ENCODE assay signal across 19 cellular contexts in the genomic region with DNA sequence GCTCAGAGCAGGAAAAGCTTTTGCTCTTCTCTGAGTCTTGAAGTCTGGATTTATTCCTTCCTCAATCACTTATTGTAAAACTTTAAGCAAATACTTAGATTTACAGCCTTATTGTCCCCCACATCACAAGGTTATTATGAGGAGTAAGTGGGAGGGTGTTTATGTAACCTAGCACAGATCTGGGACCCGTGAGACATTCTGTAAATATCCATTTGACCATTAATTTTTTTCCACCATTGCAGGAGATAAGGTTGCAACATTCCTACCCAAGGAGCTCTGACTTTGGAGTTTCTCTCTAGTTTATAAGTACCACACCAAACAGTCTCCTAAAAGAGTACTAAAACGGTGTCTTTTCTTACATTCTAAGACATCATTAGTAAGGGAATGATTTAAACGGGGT. TPM values are rescaled to one million over a fixed set of nuclear protein-coding genes. Genes with fewer than 3 reads are reported as not detected.
DNase-seq lines count a peak whose midpoint lies in the region; ATAC-seq and TF ChIP-seq lines count a peak whose summit lies in the region.
"Had no signal": no experiment of that assay in that cellular context is flagged by ENCODE, and none has a peak within 500 bp of the region (broad histone marks: within the 10 kb centered on the region; RNA-seq: fewer than 3 reads in every experiment).

No MANE protein-coding gene starts in this region.

- no peaks in the 10 kb centered on the region for H3K9me3 Mint-ChIP-seq in osteocyte (ENCODE audit: unreplicated experiment)
- H3K9me3 Mint-ChIP-seq: activated naive CD4-positive, alpha-beta T cell treated with anti-CD3 and anti-CD28 coated beads for 36 hours; stimulated activated naive CD8-positive, alpha-beta T cell treated with anti-CD3 and anti-CD28 coated beads, Interleukin-15, amount 100 ng/mL, for 72 hours had no signal

- CTCF ChIA-PET in PC-3 (lab: Charles Lee): no interaction called here

- H2AFZ ChIP-seq in PC-3 (ENCODE audit: low read length): no peak overlapping the region
- H2AFZ ChIP-seq: parathyroid adenoma had no signal

- H3K36me3 ChIP-seq in PC-3 (ENCODE audit: low read depth, low read length): no peaks in the 10 kb centered on the region
- H3K36me3 ChIP-seq: BE2C, heart right ventricle had no signal

- no peaks in the 10 kb centered on the region for H3K9me3 ChIP-seq in PC-3 (ENCODE audit: low read length)
- H3K9me3 ChIP-seq: BE2C had no signal

- H3K27me3 ChIP-seq in PC-3 (ENCODE audit: low read length): no peaks in the 10 kb centered on the region
- H3K27me3 ChIP-seq: BE2C, heart right ventricle had no signal

- no peak overlapping the region for H3K4me2 ChIP-seq in PC-3 (ENCODE audit: low read length)

- H3K4me1 ChIP-seq in PC-3 (ENCODE audit: insufficient read depth, low read length): peaks cover 11% of the 10 kb centered on the region
- H3K4me1 ChIP-seq: parathyroid adenoma had no signal

- H3K79me2 ChIP-seq in PC-3 (ENCODE audit: low read length): no peaks in the 10 kb centered on the region
- H3K79me2 ChIP-seq: parathyroid adenoma had no signal

- no peaks in the 10 kb centered on the region for H3F3A ChIP-seq in PC-3 (ENCODE audit: low read length, unreplicated experiment)

- peaks cover 57% of the 10 kb centered on the region for H3K4me1 Mint-ChIP-seq in osteocyte (ENCODE audit: unreplicated experiment)
- H3K4me1 Mint-ChIP-seq: stimulated activated naive CD8-positive, alpha-beta T cell treated with anti-CD3 and anti-CD28 coated beads, Interleukin-15, amount 100 ng/mL, for 72 hours had no signal

- H3K9ac ChIP-seq in PC-3 (ENCODE audit: low read length): no peak overlapping the region
- H3K9ac ChIP-seq: parathyroid adenoma had no signal

- no TSS peak for BruUV-seq in PC-3 (replicated peaks; lab: Mats Ljungman, UMichigan)

- no peaks in the 10 kb centered on the region for H3K27me3 Mint-ChIP-seq in osteocyte (ENCODE audit: unreplicated experiment)

- no peak overlapping the region for H3K4me3 ChIP-seq in PC-3 (ENCODE audit: low read length)
- H3K4me3 ChIP-seq in fibroblast of mammary gland (ENCODE audit: control insufficient read depth, low read depth, low read length): no peak overlapping the region
- H3K4me3 ChIP-seq: heart right ventricle had no signal

- H3K9me2 ChIP-seq in PC-3 (replicated peaks; ENCODE audit: low read length): no peaks in the 10 kb centered on the region

- no peak overlapping the region for H3K4me3 Mint-ChIP-seq in osteocyte (ENCODE audit: unreplicated experiment)
- H3K4me3 Mint-ChIP-seq: activated naive CD4-positive, alpha-beta T cell treated with anti-CD3 and anti-CD28 coated beads for 36 hours; stimulated activated naive CD8-positive, alpha-beta T cell treated with anti-CD3 and anti-CD28 coated beads, Interleukin-15, amount 100 ng/mL, for 72 hours had no signal

- POLR2A ChIA-PET in PC-3 (lab: Charles Lee; ENCODE audit: unreplicated experiment): no interaction called here

- H3K36me3 Mint-ChIP-seq in osteocyte (ENCODE audit: unreplicated experiment): no peaks in the 10 kb centered on the region

- peak overlapping the region; percentile 45 for H3K27ac Mint-ChIP-seq in osteocyte (ENCODE audit: unreplicated experiment)
- H3K27ac Mint-ChIP-seq: activated naive CD4-positive, alpha-beta T cell treated with anti-CD3 and anti-CD28 coated beads for 36 hours; stimulated activated naive CD8-positive, alpha-beta T cell treated with anti-CD3 and anti-CD28 coated beads, Interleukin-15, amount 100 ng/mL, for 72 hours had no signal

- H3K27ac ChIP-seq in PC-3 (ENCODE audit: low read length): no peak overlapping the region
- H3K27ac ChIP-seq: heart right ventricle, parathyroid adenoma had no signal

- TF ChIP-seq CTCF in PC-3 (conservative IDR thresholded peaks at IDR 0.05; ENCODE audit: low read depth, low read length): no peak
- TF ChIP-seq CTCF in fibroblast of mammary gland (conservative IDR thresholded peaks at IDR 0.05; ENCODE audit: control insufficient read depth, insufficient read depth, low read depth, low read length): no peak
- TF ChIP-seq CTCF in osteocyte (IDR thresholded peaks at IDR 0.05): no peak

- ATAC-seq in PC-3 (no peak), HG02884 (IDR thresholded peaks at IDR 0.05; ENCODE audit: unreplicated experiment) (no peak), GM21717 (IDR thresholded peaks at IDR 0.05; ENCODE audit: unreplicated experiment) (no peak)
- ATAC-seq: heart right ventricle; stimulated activated naive CD8-positive, alpha-beta T cell treated with anti-CD3 and anti-CD28 coated beads, Interleukin-15, amount 100 ng/mL, for 72 hours had no signal

- DNase-seq in AG20443 (ENCODE audit: low spot score): peak; percentile 36
- peak; percentile 4 for DNase-seq in PC-3
- DNase-seq in fibroblast of mammary gland (ENCODE audit: low read depth): peak; percentile 63
- no peak for DNase-seq in osteocyte (ENCODE audit: extremely low spot score, unreplicated experiment)
- no peak for DNase-seq in NCI-H2107 (lab: John Stamatoyannopoulos, UW)
- no peak for DNase-seq in head of caudate nucleus
- DNase-seq: activated CD8-positive, alpha-beta memory T cell treated with anti-CD3 and anti-CD28 coated beads, Interleukin-2, amount 50 U/mL, for 48 hours; activated naive CD4-positive, alpha-beta T cell treated with anti-CD3 and anti-CD28 coated beads for 36 hours; BE2C; central memory CD4-positive, alpha-beta T cell; DMS 273 treated with DMSO at 0.1 percent for 48 hours; heart right ventricle; NCI-H1694 treated with DMSO at 0.1 percent for 48 hours; NCI-H524; stimulated activated naive CD8-positive, alpha-beta T cell treated with anti-CD3 and anti-CD28 coated beads, Interleukin-15, amount 100 ng/mL, for 72 hours; T1000 had no signal

- H4K20me1 ChIP-seq in PC-3 (ENCODE audit: low read length): no peaks in the 10 kb centered on the region

- intact Hi-C loops in PC-3 (cut with micrococcal nuclease) (no loop called here), head of caudate nucleus (cut with DNase I) (no loop called here)

RNA-seq across cellular contexts. Expression of gene CTIF, which starts 52.1 kb away (rescaled TPM):
- total RNA-seq in PC-3 (2014; rRNA removed) (5.8 and 6.8 TPM in 2 replicates), osteocyte (169 and 172 TPM in 2 replicates)

Comparison
In these comparisons a context has a peak if more than half of its experiments do, and no peak if none do; other contexts are left out.
1. DNase-seq: peak in AG20443 (single experiment), PC-3 (single experiment) and fibroblast of mammary gland (single experiment); none in osteocyte (single experiment), NCI-H2107 (single experiment) and head of caudate nucleus (0 of 42).
2. RNA of gene CTIF, which starts 52.1 kb away (total RNA-seq): 169 to 172 TPM in osteocyte; 5.8 to 6.8 TPM in PC-3; every median in the first group is over 10 times any median in the second.